ENCODE assay signal across 23 cellular contexts in the genomic region with DNA sequence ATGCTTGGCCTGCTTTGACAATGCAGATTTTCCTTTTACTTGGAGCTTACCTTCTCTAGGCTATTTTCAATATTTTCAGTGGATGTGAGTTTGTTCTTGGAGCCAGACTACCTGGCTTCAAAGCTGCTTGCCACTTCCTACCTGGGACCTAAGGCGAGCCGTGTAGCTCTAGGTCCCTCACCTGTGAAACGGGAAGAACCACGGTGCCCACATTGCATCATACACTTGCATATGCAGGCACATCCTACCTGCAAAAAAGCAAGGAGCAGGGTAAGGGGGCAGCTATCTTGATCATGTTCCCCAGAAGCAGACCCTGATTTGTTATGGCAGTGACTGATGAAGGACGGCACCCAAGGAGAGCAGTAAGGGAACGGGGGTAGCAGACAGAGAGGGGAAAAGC. TPM values are rescaled to one million over a fixed set of nuclear protein-coding genes. Genes with fewer than 3 reads are reported as not detected.
A peak's percentile ranks its signal among the peaks of the same experiment; 100 is the strongest.
DNase-seq lines count a peak whose midpoint lies in the region; ATAC-seq, FAIRE-seq and TF ChIP-seq lines count a peak whose summit lies in the region.
"Had no signal": no experiment of that assay in that cellular context is flagged by ENCODE, and none has a peak within 500 bp of the region (broad histone marks: within the 10 kb centered on the region; RNA-seq: fewer than 3 reads in every experiment).

No MANE protein-coding gene starts in this region.

- H3K27ac Mint-ChIP-seq in MCF 10A (ENCODE audit: low read depth, unreplicated experiment) (peak overlapping the region; percentile 46), neural progenitor cell (no peak overlapping the region)
- H3K27ac Mint-ChIP-seq in activated T-helper 17 cell treated with anti-CD3 and anti-CD28 coated beads, Interleukin-2, amount 50 U/mL, for 72 hours, result no peak overlapping the region
- H3K27ac Mint-ChIP-seq: activated naive CD8-positive, alpha-beta T cell; WTC11 had no signal

- DNase-seq in MCF 10A (ENCODE audit: unreplicated experiment) (no peak), breast epithelium (ENCODE audit: low spot score in 2 of 2) (no peak), keratinocyte (ENCODE audit: low read depth, low spot score) (no peak), neural progenitor cell (ENCODE audit: low spot score) (no peak), NCI-H2081 (lab: John Stamatoyannopoulos, UW) (no peak)
- DNase-seq: foreskin melanocyte; naive thymus-derived CD4-positive, alpha-beta T cell; NCI-H1694; stimulated activated CD4-positive, alpha-beta T cell treated with anti-CD3 and anti-CD28 coated beads, Interleukin-4, amount 100 ng/mL, for 4 hours; stimulated activated naive CD4-positive, alpha-beta T cell; T1000 had no signal

- BruUV-seq in MCF 10A (replicated peaks; lab: Mats Ljungman, UMichigan), result no TSS peak

- H3K27ac ChIP-seq in breast epithelium (no peak overlapping the region), keratinocyte (ENCODE audit: control insufficient read depth, insufficient read depth, low read length) (peak overlapping the region; percentile 72), neural progenitor cell (no peak overlapping the region)
- H3K27ac ChIP-seq: ascending aorta, hepatocyte, ovary had no signal

- dilution Hi-C loops in keratinocyte (cut with MboI; ENCODE audit: extremely low pct_ligation_motif_present, low sequenced_read_pairs), result no loop called here

- H3K4me1 Mint-ChIP-seq in MCF 10A (ENCODE audit: insufficient read depth, unreplicated experiment), result peaks cover 23% of the 10 kb centered on the region
- peaks cover 29% of the 10 kb centered on the region for H3K4me1 Mint-ChIP-seq in activated T-helper 17 cell treated with anti-CD3 and anti-CD28 coated beads, Interleukin-2, amount 50 U/mL, for 72 hours
- peaks cover 4% of the 10 kb centered on the region for H3K4me1 Mint-ChIP-seq in neural progenitor cell

- CTCF ChIA-PET in MCF 10A (lab: Yijun Ruan, JAX), result interaction anchor here (0.6 to 0.8 kb wide), 3 partner anchors 26 to 1317 kb away, joined by 3 read pairs; no protein-coding TSS in a partner anchor

- H3K4me2 ChIP-seq in keratinocyte (ENCODE audit: control insufficient read depth, extremely low read depth, insufficient read depth, low read depth, low read length) (peak overlapping the region; percentile 69), neural progenitor cell (no peak overlapping the region)
- H3K4me2 ChIP-seq: hepatocyte had no signal

- H3K79me2 ChIP-seq in keratinocyte (ENCODE audit: control insufficient read depth, insufficient read depth, low read length), result no peaks in the 10 kb centered on the region
- H3K79me2 ChIP-seq in neural progenitor cell (ENCODE audit: low read depth), result no peaks in the 10 kb centered on the region
- H3K79me2 ChIP-seq: hepatocyte had no signal

- ATAC-seq in activated T-helper 17 cell treated with anti-CD3 and anti-CD28 coated beads, Interleukin-2, amount 50 U/mL, for 72 hours (replicated peaks), result no peak
- ATAC-seq in GM18870 (IDR thresholded peaks at IDR 0.05; ENCODE audit: unreplicated experiment), result no peak
- no peak for ATAC-seq in GM21381 (IDR thresholded peaks at IDR 0.05; ENCODE audit: unreplicated experiment)
- ATAC-seq: naive thymus-derived CD4-positive, alpha-beta T cell; right cardiac atrium; WTC11 had no signal

- H3K27me3 Mint-ChIP-seq in MCF 10A (ENCODE audit: insufficient read depth, unreplicated experiment), result no peaks in the 10 kb centered on the region
- no peaks in the 10 kb centered on the region for H3K27me3 Mint-ChIP-seq in activated T-helper 17 cell treated with anti-CD3 and anti-CD28 coated beads, Interleukin-2, amount 50 U/mL, for 72 hours
- peaks cover 7% of the 10 kb centered on the region for H3K27me3 Mint-ChIP-seq in neural progenitor cell (ENCODE audit: insufficient read depth, low read depth)
- H3K27me3 Mint-ChIP-seq: activated naive CD8-positive, alpha-beta T cell had no signal

- H3K4me3 Mint-ChIP-seq in MCF 10A (ENCODE audit: unreplicated experiment), result no peak overlapping the region
- peak overlapping the region; percentile 33 for H3K4me3 Mint-ChIP-seq in activated T-helper 17 cell treated with anti-CD3 and anti-CD28 coated beads, Interleukin-2, amount 50 U/mL, for 72 hours
- no peak overlapping the region for H3K4me3 Mint-ChIP-seq in neural progenitor cell
- H3K4me3 Mint-ChIP-seq: activated naive CD8-positive, alpha-beta T cell; WTC11 had no signal

- no peaks in the 10 kb centered on the region for H3K9me1 ChIP-seq in keratinocyte (ENCODE audit: control insufficient read depth, extremely low read depth, insufficient read depth, low read length)

- POLR2A ChIA-PET in MCF 10A (lab: Yijun Ruan, JAX), result interaction anchor here (0.7 to 3.5 kb wide), 6 partner anchors 10 to 828 kb away, joined by 3 to 25 read pairs (median 3); partner anchors contain the start of gene MPRIP

- H3K27me3 ChIP-seq in breast epithelium (no peaks in the 10 kb centered on the region), keratinocyte (ENCODE audit: control insufficient read depth, extremely low read depth, insufficient read depth, low read length) (no peaks in the 10 kb centered on the region), neural progenitor cell (no peaks in the 10 kb centered on the region)
- H3K27me3 ChIP-seq: ascending aorta, hepatocyte, ovary had no signal

- H3K9ac ChIP-seq in keratinocyte (ENCODE audit: control insufficient read depth, extremely low read depth, insufficient read depth, low read length) (peak overlapping the region; percentile 52), neural progenitor cell (no peak overlapping the region)

- H3K4me1 ChIP-seq in breast epithelium, result no peaks in the 10 kb centered on the region
- peaks cover 43% of the 10 kb centered on the region for H3K4me1 ChIP-seq in keratinocyte (ENCODE audit: control insufficient read depth, extremely low read depth, insufficient read depth, low read length)
- no peaks in the 10 kb centered on the region for H3K4me1 ChIP-seq in neural progenitor cell

- H3F3A ChIP-seq in neural progenitor cell (ENCODE audit: low read depth), result no peaks in the 10 kb centered on the region

- no peak overlapping the region for H2AFZ ChIP-seq in keratinocyte (ENCODE audit: control insufficient read depth, low read length)
- no peak overlapping the region for H2AFZ ChIP-seq in neural progenitor cell (replicated peaks)
- H2AFZ ChIP-seq: hepatocyte had no signal

- H3K36me3 Mint-ChIP-seq in MCF 10A (ENCODE audit: insufficient read depth, unreplicated experiment), result no peaks in the 10 kb centered on the region
- no peaks in the 10 kb centered on the region for H3K36me3 Mint-ChIP-seq in activated T-helper 17 cell treated with anti-CD3 and anti-CD28 coated beads, Interleukin-2, amount 50 U/mL, for 72 hours (ENCODE audit: low read depth)
- H3K36me3 Mint-ChIP-seq in neural progenitor cell, result no peaks in the 10 kb centered on the region
- H3K36me3 Mint-ChIP-seq: activated naive CD8-positive, alpha-beta T cell; naive thymus-derived CD4-positive, alpha-beta T cell; WTC11 had no signal

- H3K36me3 ChIP-seq in breast epithelium, result no peaks in the 10 kb centered on the region
- no peaks in the 10 kb centered on the region for H3K36me3 ChIP-seq in keratinocyte (ENCODE audit: control insufficient read depth in 2 of 2, extremely low read depth in 1 of 2, insufficient read depth in 2 of 2, low read length in 2 of 2)
- no peaks in the 10 kb centered on the region for H3K36me3 ChIP-seq in neural progenitor cell
- H3K36me3 ChIP-seq: ascending aorta, ovary had no signal

- H3K9me3 Mint-ChIP-seq in MCF 10A (ENCODE audit: unreplicated experiment) (no peaks in the 10 kb centered on the region), neural progenitor cell (no peaks in the 10 kb centered on the region)
- no peaks in the 10 kb centered on the region for H3K9me3 Mint-ChIP-seq in activated T-helper 17 cell treated with anti-CD3 and anti-CD28 coated beads, Interleukin-2, amount 50 U/mL, for 72 hours

- intact Hi-C loops in MCF 10A (cut with micrococcal nuclease), result loop anchor here (2.0 kb wide), 1 partner anchor 28 kb away; the partner anchor contains the start of gene MPRIP
- intact Hi-C loops in breast epithelium (cut with DNase I; ENCODE audit: low total_unique reads), result no loop called here

- H3K4me3 ChIP-seq in breast epithelium (no peak overlapping the region), keratinocyte (ENCODE audit: control insufficient read depth in 2 of 3, extremely low read depth in 1 of 3, insufficient read depth in 2 of 3, low read depth in 1 of 3, low read length in 3 of 3) (no peak overlapping the region), neural progenitor cell (no peak overlapping the region)
- H3K4me3 ChIP-seq: ascending aorta, hepatocyte, ovary had no signal

- TF ChIP-seq POLR2A in breast epithelium (IDR thresholded peaks at IDR 0.05), result no peak

- H3K9me3 ChIP-seq in breast epithelium (no peaks in the 10 kb centered on the region), keratinocyte (ENCODE audit: control insufficient read depth, low read depth, low read length) (no peaks in the 10 kb centered on the region), neural progenitor cell (ENCODE audit: low read depth) (no peaks in the 10 kb centered on the region)
- H3K9me3 ChIP-seq: ascending aorta, ovary had no signal

- TF ChIP-seq CTCF in MCF 10A (IDR thresholded peaks at IDR 0.05; ENCODE audit: unreplicated experiment), result no peak
- no peak for TF ChIP-seq CTCF in breast epithelium (IDR thresholded peaks at IDR 0.05)
- no peak for TF ChIP-seq CTCF in keratinocyte (optimal IDR thresholded peaks at IDR 0.05 in 1 of 3, IDR thresholded peaks at IDR 0.05 in 1 of 3, conservative IDR thresholded peaks at IDR 0.05 in 1 of 3; ENCODE audit: extremely low read depth in 1 of 3, insufficient read depth in 2 of 3, low read length in 3 of 3)
- TF ChIP-seq CTCF in neural progenitor cell (IDR thresholded peaks at IDR 0.05), result no peak

- H4K20me1 ChIP-seq in keratinocyte (ENCODE audit: control insufficient read depth, extremely low read depth, insufficient read depth, low read length), result no peaks in the 10 kb centered on the region
- H4K20me1 ChIP-seq in neural progenitor cell (ENCODE audit: low read depth), result no peaks in the 10 kb centered on the region

- no peak for FAIRE-seq in keratinocyte (lab: Jason Lieb, UNC)
- FAIRE-seq: GM12892 had no signal

RNA-seq across cellular contexts. Expression of gene MPRIP, which starts 27.0 kb away (rescaled TPM):
- total RNA-seq in MCF 10A (2022) (214 and 230 TPM in 2 replicates), breast epithelium (100 to 1,000 TPM in 2 of 3 donors, 10 to 100 TPM in 1; 93.1 to 136 (median 124) TPM), neural progenitor cell (ENCODE audit: low replicate concordance) (42.1 and 65.0 TPM in 2 replicates)
- 100 to 1,000 TPM; 204 to 207 TPM for total RNA-seq in activated T-helper 17 cell treated with anti-CD3 and anti-CD28 coated beads, Interleukin-2, amount 50 U/mL, for 72 hours
- 76.4 to 113 TPM (median 93.2 TPM) in 3 replicates for polyA plus RNA-seq in keratinocyte
- 241 TPM for polyA plus RNA-seq in keratinocyte (2011; ENCODE audit: low read depth)
- 61.6 and 75.3 TPM in 2 replicates for polyA plus RNA-seq in keratinocyte (2011; cell fraction: cytosol; rRNA removed)
- 160 and 188 TPM in 2 replicates for polyA plus RNA-seq in keratinocyte (2011; cell fraction: nucleus; rRNA removed)
- 132 and 155 TPM in 2 replicates for polyA plus RNA-seq in keratinocyte (2012; ENCODE audit: low replicate concordance)
- 188 to 396 TPM (median 205 TPM) in 3 replicates for polyA minus RNA-seq in keratinocyte
- polyA minus RNA-seq in keratinocyte (2011; cell fraction: cytosol; rRNA and poly(A)+ RNA removed), result 102 TPM
- 123 and 162 TPM in 2 replicates for polyA minus RNA-seq in keratinocyte (2011; cell fraction: nucleus; rRNA and poly(A)+ RNA removed)

RNA-seq across cellular contexts. Expression of gene TNFRSF13B, which starts 43.3 kb away (rescaled TPM):
- total RNA-seq in MCF 10A (2022), result not detected in 2 replicates
- total RNA-seq in breast epithelium, result 1 to 10 TPM in 1 of 3 donors, under 1 TPM in 1, not detected in 1; 0.80 to 2.9 TPM
- total RNA-seq in activated T-helper 17 cell treated with anti-CD3 and anti-CD28 coated beads, Interleukin-2, amount 50 U/mL, for 72 hours, result not detected
- 0.09 TPM in 1 of 3 replicates, not detected in the others for polyA plus RNA-seq in keratinocyte
- not detected for polyA plus RNA-seq in keratinocyte (2011; ENCODE audit: low read depth)
- polyA plus RNA-seq in keratinocyte (2011; cell fraction: cytosol; rRNA removed), result not detected in 2 replicates
- not detected in 2 replicates for polyA plus RNA-seq in keratinocyte (2011; cell fraction: nucleus; rRNA removed)
- polyA plus RNA-seq in keratinocyte (2012; ENCODE audit: low replicate concordance), result not detected in 2 replicates
- polyA minus RNA-seq in keratinocyte, result not detected in 3 replicates
- not detected for polyA minus RNA-seq in keratinocyte (2011; cell fraction: cytosol; rRNA and poly(A)+ RNA removed)
- not detected in 2 replicates for polyA minus RNA-seq in keratinocyte (2011; cell fraction: nucleus; rRNA and poly(A)+ RNA removed)
- not detected in 2 replicates for total RNA-seq in neural progenitor cell (ENCODE audit: low replicate concordance)
- total RNA-seq: A172, ascending aorta, hepatocyte, LHCN-M2, ovary, right cardiac atrium, WTC11 had no signal
- polyA plus RNA-seq: hepatocyte, right cardiac atrium had no signal
